ENCODE assay signal across 35 cellular contexts in the genomic region with DNA sequence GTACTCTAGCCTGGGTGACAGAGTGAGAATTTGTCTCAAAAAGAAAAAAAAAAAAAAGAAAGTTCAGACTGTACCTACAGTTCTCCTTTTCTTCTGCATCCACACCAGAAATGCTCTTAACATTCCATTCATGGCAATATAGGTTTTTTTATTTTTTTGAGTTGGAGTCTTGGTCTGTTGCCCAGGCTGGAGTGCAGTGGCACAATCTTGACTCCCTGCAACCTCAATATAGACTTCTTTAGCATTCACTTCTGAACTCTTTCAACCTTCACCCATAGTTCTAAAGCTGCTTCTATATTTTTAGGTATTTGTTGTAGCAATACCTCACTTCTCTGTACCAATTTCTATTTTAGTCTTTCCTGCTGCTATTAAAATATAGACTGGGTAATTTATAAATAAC.
"Had no signal": no experiment of that assay in that cellular context is flagged by ENCODE, and none has a peak within 500 bp of the region (broad histone marks: within the 10 kb centered on the region; RNA-seq: fewer than 3 reads in every experiment).

No MANE protein-coding gene starts in this region.

- H3K4me3 Mint-ChIP-seq: activated CD4-positive, alpha-beta memory T cell treated with anti-CD3 and anti-CD28 coated beads, Interleukin-2, amount 10 ng/mL, durations not matched to agents 7 days and 5 days; activated CD8-positive, alpha-beta memory T cell treated with anti-CD3 and anti-CD28 coated beads, Interleukin-2, amount 10 ng/mL, durations not matched to agents 7 days and 5 days; activated naive CD4-positive, alpha-beta T cell treated with anti-CD3 and anti-CD28 coated beads, Interleukin-2, amount 10 ng/mL, durations not matched to agents 7 days and 5 days; activated naive CD8-positive, alpha-beta T cell; activated naive CD8-positive, alpha-beta T cell treated with anti-CD3 and anti-CD28 coated beads, Interleukin-2, amount 50 U/mL, for 24 hours had no signal

- H3K9me3 ChIP-seq: SJCRH30 had no signal

- H3K27me3 ChIP-seq: brain microvascular endothelial cell, SJCRH30 had no signal

- H3K4me1 Mint-ChIP-seq: activated CD4-positive, alpha-beta memory T cell treated with anti-CD3 and anti-CD28 coated beads, Interleukin-2, amount 10 ng/mL, durations not matched to agents 7 days and 5 days; activated CD8-positive, alpha-beta memory T cell treated with anti-CD3 and anti-CD28 coated beads, Interleukin-2, amount 10 ng/mL, durations not matched to agents 7 days and 5 days; activated naive CD4-positive, alpha-beta T cell treated with anti-CD3 and anti-CD28 coated beads, Interleukin-2, amount 10 ng/mL, durations not matched to agents 7 days and 5 days; activated naive CD8-positive, alpha-beta T cell treated with anti-CD3 and anti-CD28 coated beads, Interleukin-2, amount 50 U/mL, for 24 hours had no signal

- H3K27me3 Mint-ChIP-seq: activated CD4-positive, alpha-beta memory T cell treated with anti-CD3 and anti-CD28 coated beads, Interleukin-2, amount 10 ng/mL, durations not matched to agents 7 days and 5 days; activated CD8-positive, alpha-beta memory T cell treated with anti-CD3 and anti-CD28 coated beads, Interleukin-2, amount 10 ng/mL, durations not matched to agents 7 days and 5 days; activated naive CD4-positive, alpha-beta T cell treated with anti-CD3 and anti-CD28 coated beads, Interleukin-2, amount 10 ng/mL, durations not matched to agents 7 days and 5 days; activated naive CD8-positive, alpha-beta T cell; activated naive CD8-positive, alpha-beta T cell treated with anti-CD3 and anti-CD28 coated beads, Interleukin-2, amount 50 U/mL, for 24 hours had no signal

- DNase-seq: activated CD4-positive, alpha-beta memory T cell treated with anti-CD3 and anti-CD28 coated beads, Interleukin-2, amount 10 ng/mL, durations not matched to agents 7 days and 5 days; activated CD4-positive, alpha-beta T cell treated with anti-CD3 and anti-CD28 coated beads for 1 hour; activated CD4-positive, alpha-beta T cell treated with anti-CD3 and anti-CD28 coated beads for 48 hours; activated CD4-positive, CD25-positive, alpha-beta regulatory T cell; activated CD8-positive, alpha-beta memory T cell treated with anti-CD3 and anti-CD28 coated beads for 24 hours; activated CD8-positive, alpha-beta memory T cell treated with anti-CD3 and anti-CD28 coated beads, Interleukin-2, amount 10 ng/mL, durations not matched to agents 7 days and 5 days; activated CD8-positive, alpha-beta memory T cell treated with anti-CD3 and anti-CD28 coated beads, Interleukin-2, amount 50 U/mL, for 48 hours; activated effector memory CD4-positive, alpha-beta T cell treated with Interleukin-2 at 50 U/mL for 16 hours; activated naive CD4-positive, alpha-beta T cell treated with anti-CD3 and anti-CD28 coated beads, Interleukin-2, amount 10 ng/mL, durations not matched to agents 7 days and 5 days; activated naive CD8-positive, alpha-beta T cell treated with anti-CD3 and anti-CD28 coated beads, Interleukin-2, amount 50 U/mL, for 24 hours; activated T-cell treated with anti-CD3 and anti-CD28 coated beads, Interleukin-2, amount 50 U/mL, for 48 hours; amniotic stem cell; aorta; brain microvascular endothelial cell; central memory CD4-positive, alpha-beta T cell; Kasumi-1; KG1; MM.1S; NCI-H1092 treated with DMSO at 0.1 percent for 48 hours; NCI-H1417; NCI-H146; NCI-H187 treated with DMSO at 0.1 percent for 48 hours; NCI-H2081; NCI-H226; NCI-H446 treated with DMSO at 0.1 percent for 48 hours; NCI-H524; NCI-H69; NCI-H82; PC-9; Right ventricle myocardium superior; SJCRH30; T1000; WERI-Rb-1 had no signal

- H3K27ac Mint-ChIP-seq: activated CD4-positive, alpha-beta memory T cell treated with anti-CD3 and anti-CD28 coated beads, Interleukin-2, amount 10 ng/mL, durations not matched to agents 7 days and 5 days; activated CD8-positive, alpha-beta memory T cell treated with anti-CD3 and anti-CD28 coated beads, Interleukin-2, amount 10 ng/mL, durations not matched to agents 7 days and 5 days; activated naive CD4-positive, alpha-beta T cell treated with anti-CD3 and anti-CD28 coated beads, Interleukin-2, amount 10 ng/mL, durations not matched to agents 7 days and 5 days; activated naive CD8-positive, alpha-beta T cell; activated naive CD8-positive, alpha-beta T cell treated with anti-CD3 and anti-CD28 coated beads, Interleukin-2, amount 50 U/mL, for 24 hours had no signal

- H3K36me3 Mint-ChIP-seq: activated CD8-positive, alpha-beta memory T cell treated with anti-CD3 and anti-CD28 coated beads, Interleukin-2, amount 10 ng/mL, durations not matched to agents 7 days and 5 days; activated naive CD4-positive, alpha-beta T cell treated with anti-CD3 and anti-CD28 coated beads, Interleukin-2, amount 10 ng/mL, durations not matched to agents 7 days and 5 days; activated naive CD8-positive, alpha-beta T cell had no signal

- H3K36me3 ChIP-seq: brain microvascular endothelial cell, SJCRH30, WERI-Rb-1 had no signal

- H3K4me3 ChIP-seq: PC-9, SJCRH30, SK-N-MC had no signal

- ATAC-seq: activated CD8-positive, alpha-beta memory T cell treated with anti-CD3 and anti-CD28 coated beads, Interleukin-2, amount 10 ng/mL, durations not matched to agents 7 days and 5 days; activated naive CD8-positive, alpha-beta T cell treated with anti-CD3 and anti-CD28 coated beads, Interleukin-2, amount 50 U/mL, for 24 hours had no signal

- H3K4me1 ChIP-seq: SJCRH30 had no signal

- H3K27ac ChIP-seq: brain microvascular endothelial cell, PC-9, SJCRH30, SK-N-MC, WERI-Rb-1 had no signal
